ENCODE assay signal across 19 cellular contexts in genomic region chr14:95832012-95832411, GRCh38. TPM values are rescaled to one million over a fixed set of nuclear protein-coding genes. Genes with fewer than 3 reads are reported as not detected.
DNase-seq lines count a peak whose midpoint lies in the region; ATAC-seq and TF ChIP-seq lines count a peak whose summit lies in the region.
"Had no signal": no experiment of that assay in that cellular context is flagged by ENCODE, and none has a peak within 500 bp of the region (broad histone marks: within the 10 kb centered on the region; RNA-seq: fewer than 3 reads in every experiment).

No MANE protein-coding gene starts in this region.

- H3K36me3 ChIP-seq in endodermal cell (ENCODE audit: control insufficient read depth, insufficient read depth, low read length) (no peaks in the 10 kb centered on the region), parathyroid adenoma (ENCODE audit: control insufficient read depth, insufficient read depth, low read length) (no peaks in the 10 kb centered on the region)
- H3K36me3 ChIP-seq: BE2C had no signal

- no peak overlapping the region for H4K8ac ChIP-seq in H9 (replicated peaks; ENCODE audit: insufficient read length, low read depth, low read length)

- no peak overlapping the region for H2BK12ac ChIP-seq in H9 (ENCODE audit: insufficient read length, low read depth, low read length)

- CTCF ChIA-PET in CD4-positive, alpha-beta T cell (lab: Charles Lee) = no interaction called here

- no peaks in the 10 kb centered on the region for H3K23me2 ChIP-seq in H9 (ENCODE audit: insufficient read length, low read depth, low read length, poor library complexity, severe bottlenecking)

- no peak overlapping the region for H2AK5ac ChIP-seq in H9 (ENCODE audit: insufficient read length, low read length)

- H3K79me1 ChIP-seq in H9 (ENCODE audit: insufficient read depth, low read depth, low read length, poor library complexity, severe bottlenecking) = no peaks in the 10 kb centered on the region

- no peak overlapping the region for H3K18ac ChIP-seq in H9 (ENCODE audit: insufficient read length, low read depth, low read length)

- H3K9me3 ChIP-seq in H9 (ENCODE audit: control insufficient read depth, low read depth, low read length) = no peaks in the 10 kb centered on the region
- H3K9me3 ChIP-seq in endodermal cell (ENCODE audit: control insufficient read depth, low read length) = peaks cover 8% of the 10 kb centered on the region
- H3K9me3 ChIP-seq in parathyroid adenoma (ENCODE audit: control insufficient read depth, low read length) = no peaks in the 10 kb centered on the region
- no peaks in the 10 kb centered on the region for H3K9me3 ChIP-seq in CD4-positive, alpha-beta T cell (ENCODE audit: control insufficient read depth, low read length)
- H3K9me3 ChIP-seq: A549, BE2C had no signal

- H4K5ac ChIP-seq in H9 (ENCODE audit: insufficient read length, low read depth, low read length) = no peak overlapping the region

- peak; percentile 57 for DNase-seq in H9
- peak; percentile 64 for DNase-seq in endodermal cell
- peak; percentile 53 for DNase-seq in islet precursor cell
- DNase-seq in CD4-positive, alpha-beta T cell = no peak
- no peak for DNase-seq in ureter (ENCODE audit: low spot score)
- no peak for DNase-seq in amniotic stem cell (lab: John Stamatoyannopoulos, UW)
- DNase-seq: BE2C; CD8-positive, alpha-beta T cell; COR-L47; DND-41; GF-D8; GOT3 had no signal

- POLR2A ChIA-PET in CD4-positive, alpha-beta T cell (lab: Charles Lee) = no interaction called here

- H2BK15ac ChIP-seq in H9 (ENCODE audit: low read depth, low read length) = no peak overlapping the region

- no peak for TF ChIP-seq CTCF in H9 (conservative IDR thresholded peaks at IDR 0.05)
- TF ChIP-seq CTCF in endodermal cell (conservative IDR thresholded peaks at IDR 0.05) = no peak
- TF ChIP-seq CTCF in parathyroid adenoma (IDR thresholded peaks at IDR 0.05) = no peak
- TF ChIP-seq CTCF in CD4-positive, alpha-beta T cell (IDR thresholded peaks at IDR 0.05) = no peak

- H4K20me1 ChIP-seq in H9 (ENCODE audit: control insufficient read depth, insufficient read depth, insufficient read length) = no peaks in the 10 kb centered on the region

- no peak overlapping the region for H3K9ac ChIP-seq in H9 (ENCODE audit: extremely low read depth, insufficient read length, low read length)
- H3K9ac ChIP-seq in endodermal cell (ENCODE audit: extremely low read depth, low read length, poor library complexity, severe bottlenecking) = no peak overlapping the region
- no peak overlapping the region for H3K9ac ChIP-seq in parathyroid adenoma

- H3K4me3 ChIP-seq in endodermal cell (ENCODE audit: low read length) = no peak overlapping the region
- H3K4me3 ChIP-seq in parathyroid adenoma (ENCODE audit: low read depth, low read length) = no peak overlapping the region
- H3K4me3 ChIP-seq: A549 had no signal

- H3K14ac ChIP-seq in H9 (ENCODE audit: insufficient read depth, low read length) = no peak overlapping the region

- H2BK120ac ChIP-seq in H9 (ENCODE audit: low read depth, low read length, poor library complexity, severe bottlenecking) = no peak overlapping the region

- peaks cover 2 to 3% of the 10 kb centered on the region in 2 experiments; a peak in 2 of 5 replicates for H3K9me3 Mint-ChIP-seq in H9
- H3K9me3 Mint-ChIP-seq in endodermal cell = peaks cover 10% of the 10 kb centered on the region
- H3K9me3 Mint-ChIP-seq in CD4-positive, alpha-beta T cell = no peaks in the 10 kb centered on the region
- H3K9me3 Mint-ChIP-seq: CD8-positive, alpha-beta T cell had no signal

- H3K4ac ChIP-seq in H9 (ENCODE audit: low read depth, low read length) = no peak overlapping the region

- no CpG with 5 or more reads among the region's 8 CpGs for WGBS in H9 (ENCODE audit: extremely low coverage, insufficient read length, low lambda C conversion rate)
- WGBS in endodermal cell (ENCODE audit: insufficient coverage in 1 of 2, insufficient read length in 1 of 2), 2 experiments = 54 to 70% methylated on average over 4 to 8 of the region's 8 CpGs

- H3K27ac Mint-ChIP-seq in H9 (peak overlapping the region in 1 of 3 experiments; percentile 79; a peak in 1 of 7 replicates), endodermal cell (no peak overlapping the region)
- no peak overlapping the region for H3K27ac Mint-ChIP-seq in CD4-positive, alpha-beta T cell
- H3K27ac Mint-ChIP-seq: CD8-positive, alpha-beta T cell had no signal

- H4K91ac ChIP-seq in H9 (ENCODE audit: insufficient read length, low read depth, low read length) = no peak overlapping the region

- no peak overlapping the region for H2BK5ac ChIP-seq in H9 (ENCODE audit: insufficient read length, low read length)

- H3K4me1 ChIP-seq in H9 (ENCODE audit: insufficient read depth, low read length) (peaks cover 3% of the 10 kb centered on the region; the same call in 1 of the 2 replicates), endodermal cell (ENCODE audit: control insufficient read depth, insufficient read depth, low read length) (no peaks in the 10 kb centered on the region), parathyroid adenoma (peaks cover 34% of the 10 kb centered on the region)
- H3K4me1 ChIP-seq: A549, BE2C had no signal

- no peak overlapping the region for H3K4me3 Mint-ChIP-seq in H9
- no peak overlapping the region for H3K4me3 Mint-ChIP-seq in endodermal cell
- H3K4me3 Mint-ChIP-seq in CD4-positive, alpha-beta T cell = no peak overlapping the region
- H3K4me3 Mint-ChIP-seq: CD8-positive, alpha-beta T cell had no signal

- H3K27ac ChIP-seq in H9 (ENCODE audit: insufficient read length, low read depth, low read length) = no peak overlapping the region
- no peak overlapping the region for H3K27ac ChIP-seq in endodermal cell (ENCODE audit: low read depth, low read length)
- peak overlapping the region; percentile 48 for H3K27ac ChIP-seq in parathyroid adenoma
- H3K27ac ChIP-seq in CD4-positive, alpha-beta T cell (ENCODE audit: low read depth, low read length) = no peak overlapping the region
- H3K27ac ChIP-seq: A549, C4-2B, HL-60 had no signal

- no peaks in the 10 kb centered on the region for H3K27me3 ChIP-seq in H9 (ENCODE audit: insufficient read depth, low read length)
- H3K27me3 ChIP-seq in endodermal cell (ENCODE audit: control insufficient read depth, insufficient read depth, low read length, poor library complexity, severe bottlenecking) = no peaks in the 10 kb centered on the region
- no peaks in the 10 kb centered on the region for H3K27me3 ChIP-seq in parathyroid adenoma (ENCODE audit: control insufficient read depth, insufficient read depth, low read length)
- H3K27me3 ChIP-seq in CD4-positive, alpha-beta T cell (ENCODE audit: control insufficient read depth, insufficient read depth, low read length) = peaks cover 5% of the 10 kb centered on the region
- H3K27me3 ChIP-seq: BE2C had no signal

- no peak overlapping the region for H2BK20ac ChIP-seq in H9 (ENCODE audit: low read depth, low read length, poor library complexity, severe bottlenecking)

- no peak overlapping the region for H3T11ph ChIP-seq in H9 (ENCODE audit: low read length)

- intact Hi-C loops in CD4-positive, alpha-beta T cell (cut with DNase I, micrococcal nuclease) = no loop called here

- no peak overlapping the region for H3K23ac ChIP-seq in H9 (ENCODE audit: insufficient read length, low read depth, low read length)

- ATAC-seq in GM19463 (IDR thresholded peaks at IDR 0.05; ENCODE audit: unreplicated experiment) = no peak
- ATAC-seq in CD4-positive, alpha-beta T cell (ENCODE audit: poor library complexity) = no peak
- ATAC-seq: A549; CD8-positive, alpha-beta T cell; HCT116 had no signal

- H2AFZ ChIP-seq in H9 (ENCODE audit: low read length) = no peak overlapping the region
- peak overlapping the region; percentile 68 for H2AFZ ChIP-seq in parathyroid adenoma

- H3K4me1 Mint-ChIP-seq in H9 (peaks cover 29 to 32% of the 10 kb centered on the region in 2 experiments), endodermal cell (peaks cover 12% of the 10 kb centered on the region)
- peaks cover 5% of the 10 kb centered on the region for H3K4me1 Mint-ChIP-seq in CD4-positive, alpha-beta T cell (ENCODE audit: low read depth)

- H3K79me2 ChIP-seq in H9 (ENCODE audit: insufficient read depth, low read length) (no peaks in the 10 kb centered on the region), parathyroid adenoma (no peaks in the 10 kb centered on the region)

- H3K4me2 ChIP-seq in H9 (ENCODE audit: insufficient read depth, insufficient read length, low read length) (no peak overlapping the region), parathyroid adenoma (ENCODE audit: low read length) (no peak overlapping the region)
- H3K4me2 ChIP-seq: A549 had no signal

- H3K36me3 Mint-ChIP-seq in H9 (ENCODE audit: insufficient read depth in 1 of 3, low read depth in 3 of 3) (peaks cover 0 to 8% (median 0%) of the 10 kb centered on the region in 3 experiments; a peak in 1 of 7 replicates), endodermal cell (ENCODE audit: low read depth) (no peaks in the 10 kb centered on the region)
- H3K36me3 Mint-ChIP-seq in CD4-positive, alpha-beta T cell (ENCODE audit: low read depth) = no peaks in the 10 kb centered on the region
- H3K36me3 Mint-ChIP-seq: CD8-positive, alpha-beta T cell had no signal

- H3K27me3 Mint-ChIP-seq in H9 (ENCODE audit: low read depth) (peaks cover 14% of the 10 kb centered on the region; the same call in 1 of the 2 replicates), endodermal cell (ENCODE audit: insufficient read depth) (peaks cover 4% of the 10 kb centered on the region)
- peaks cover 59% of the 10 kb centered on the region for H3K27me3 Mint-ChIP-seq in CD4-positive, alpha-beta T cell

- no peak overlapping the region for H3K56ac ChIP-seq in H9 (ENCODE audit: insufficient read length, low read depth, low read length)

RNA-seq across cellular contexts. Expression of gene TUNAR, which starts 44.6 kb away (rescaled TPM):
- total RNA-seq in H9 (2021) (25.6 and 26.2 TPM in 2 replicates), endodermal cell (10 to 100 TPM; 26.2 to 30.0 TPM), ureter (not detected)
- polyA plus RNA-seq in endodermal cell (2013, experiment 1 of 2) = 10.0 TPM
- polyA plus RNA-seq in endodermal cell (2013, experiment 2 of 2) = 8.7 TPM
- total RNA-seq in CD4-positive, alpha-beta T cell = not detected
- total RNA-seq: CD8-positive, alpha-beta T cell had no signal
- polyA plus RNA-seq: A549, AG04450 had no signal

Comparison
In these comparisons a context has a peak if more than half of its experiments do, and no peak if none do; other contexts are left out.
1. DNase-seq: peak in H9 (single experiment), endodermal cell (single experiment) and islet precursor cell (single experiment); none in CD4-positive, alpha-beta T cell (0 of 10), ureter (single experiment) and amniotic stem cell (single experiment).
2. RNA of gene TUNAR, which starts 44.6 kb away (total RNA-seq): 26.2 to 30.0 TPM in endodermal cell and 25.6 to 26.2 TPM in H9; not detected in CD4-positive, alpha-beta T cell and not detected in ureter (single experiment); every median in the first group is over 10 times any median in the second.